Comparison of ENCODE assay signal across 10 cellular contexts in the genomic region with DNA sequence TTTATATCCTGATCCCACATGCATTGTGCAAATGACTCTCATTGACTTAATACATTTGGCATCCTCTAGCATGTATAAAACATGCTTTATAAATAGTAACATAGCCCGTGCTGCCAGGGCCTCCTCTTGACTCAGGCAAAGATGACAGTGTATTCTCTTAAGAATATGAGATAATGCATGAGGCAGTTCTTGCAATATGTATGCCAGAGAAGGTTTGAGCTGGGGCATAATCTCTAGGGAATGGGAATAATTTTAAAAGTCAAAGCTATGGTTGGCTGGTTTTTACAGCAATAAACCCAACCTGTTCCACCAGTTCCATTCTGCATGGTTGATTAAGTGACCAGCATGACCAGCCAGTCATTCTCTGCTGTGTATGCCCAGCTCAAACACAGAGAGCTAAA.
DNase-seq lines count a peak whose midpoint lies in the region; ATAC-seq and TF ChIP-seq lines count a peak whose summit lies in the region.
"Had no signal": no experiment of that assay in that cellular context is flagged by ENCODE, and none has a peak within 500 bp of the region (broad histone marks: within the 10 kb centered on the region; RNA-seq: fewer than 3 reads in every experiment).

No MANE protein-coding gene starts in this region.

- no peak overlapping the region for H2AFZ ChIP-seq in mammary epithelial cell (ENCODE audit: low read depth, low read length)

- intact Hi-C loops in mammary epithelial cell (cut with micrococcal nuclease): loop anchor here (5.0 kb wide), 1 partner anchor 67 kb away; no protein-coding TSS in a partner anchor

- no peak for TF ChIP-seq CTCF in mammary epithelial cell (conservative IDR thresholded peaks at IDR 0.05 in 1 of 2, IDR thresholded peaks at IDR 0.05 in 1 of 2; ENCODE audit: extremely low read depth in 1 of 2, insufficient read depth in 1 of 2, low read depth in 1 of 2, low read length in 2 of 2)

- H3K9ac ChIP-seq in mammary epithelial cell (ENCODE audit: insufficient read depth, low read length): no peak overlapping the region

- no peaks in the 10 kb centered on the region for H3K9me3 ChIP-seq in mammary epithelial cell (replicated peaks; ENCODE audit: insufficient read depth, low read length)

- CTCF ChIA-PET in mammary epithelial cell (lab: Charles Lee; ENCODE audit: low non-redundant PET): interaction anchor here (0.8 kb wide), 1 partner anchor 35 kb away, joined by 4 read pairs; no protein-coding TSS in a partner anchor

- peaks cover 27% of the 10 kb centered on the region for H3K4me1 ChIP-seq in mammary epithelial cell (ENCODE audit: insufficient read depth, low read length)

- ATAC-seq in HG03025 (IDR thresholded peaks at IDR 0.05; ENCODE audit: low FRiP score, unreplicated experiment): no peak

- no peaks in the 10 kb centered on the region for H3K79me2 ChIP-seq in mammary epithelial cell (ENCODE audit: insufficient read depth, low read length)

- H3K36me3 ChIP-seq in mammary epithelial cell (ENCODE audit: insufficient read depth, low read length): no peaks in the 10 kb centered on the region

- in situ Hi-C loops in mammary epithelial cell (cut with MboI; ENCODE audit: low sequenced_read_pairs in 2 of 2): no loop called here

- no TSS peak for BruUV-seq in mammary epithelial cell (replicated peaks; lab: Mats Ljungman, UMichigan)

- no peaks in the 10 kb centered on the region for H4K20me1 ChIP-seq in mammary epithelial cell (ENCODE audit: insufficient read depth, low read length)

- H3K4me2 ChIP-seq in mammary epithelial cell (ENCODE audit: insufficient read depth, low read depth, low read length): no peak overlapping the region

- H3K4me3 ChIP-seq in mammary epithelial cell (replicated peaks in 1 of 3; ENCODE audit: insufficient read depth in 1 of 3, low read depth in 2 of 3, low read length in 3 of 3): no peak overlapping the region

- H3K27ac ChIP-seq in mammary epithelial cell (ENCODE audit: insufficient read depth, low read depth, low read length): no peak overlapping the region

- dilution Hi-C loops in mammary epithelial cell (cut with HindIII; ENCODE audit: low sequenced_read_pairs): no loop called here

- DNase-seq in DMS53 treated with DMSO at 0.1 percent for 48 hours (lab: John Stamatoyannopoulos, UW; ENCODE audit: unreplicated experiment): peak; percentile 85
- DNase-seq in NCI-H2029 treated with DMSO at 0.1 percent for 48 hours (lab: John Stamatoyannopoulos, UW): peak; percentile 43
- DNase-seq in mammary epithelial cell: peak; percentile 40
- peak; percentile 78 for DNase-seq in myocyte (ENCODE audit: low read depth)
- DNase-seq in NOMO-1 treated with dmso at 0.1 percent for 144 hours (lab: John Stamatoyannopoulos, UW; ENCODE audit: unreplicated experiment): no peak
- no peak for DNase-seq in GF-D8 (lab: John Stamatoyannopoulos, UW)
- no peak for DNase-seq in putamen (ENCODE audit: low spot score)
- DNase-seq: activated naive CD4-positive, alpha-beta T cell treated with anti-CD3 and anti-CD28 coated beads, Interleukin-2, amount 50 U/mL, for 16 hours; NCI-H1694 had no signal

- WGBS in mammary epithelial cell (ENCODE audit: low coverage, missing lambda C conversion rate): 6% methylated on average over 1 of the region's 1 CpG

- no peaks in the 10 kb centered on the region for H3K27me3 ChIP-seq in mammary epithelial cell (ENCODE audit: insufficient read depth, low read length)

Comparison
In these comparisons a context has a peak if more than half of its experiments do, and no peak if none do; other contexts are left out.
1. DNase-seq: peak in DMS53 treated with DMSO at 0.1 percent for 48 hours (single experiment), NCI-H2029 treated with DMSO at 0.1 percent for 48 hours (single experiment), mammary epithelial cell (single experiment) and myocyte (single experiment); none in NOMO-1 treated with dmso at 0.1 percent for 144 hours (single experiment), GF-D8 (single experiment) and putamen (single experiment).